15 cellular contexts compared by ENCODE assay signal in genomic region chr14:88941414-88941813, GRCh38.
DNase-seq lines count a peak whose midpoint lies in the region; FAIRE-seq and TF ChIP-seq lines count a peak whose summit lies in the region.
"Had no signal": no experiment of that assay in that cellular context is flagged by ENCODE, and none has a peak within 500 bp of the region (broad histone marks: within the 10 kb centered on the region; RNA-seq: fewer than 3 reads in every experiment).

No MANE protein-coding gene starts in this region.

- intact Hi-C loops in mammary epithelial cell (cut with micrococcal nuclease) (no loop called here), breast epithelium (cut with DNase I; ENCODE audit: low total_unique reads) (no loop called here)

- CTCF ChIA-PET in mammary epithelial cell (lab: Charles Lee; ENCODE audit: low non-redundant PET): no interaction called here

- H3K27me3 ChIP-seq in mammary epithelial cell (ENCODE audit: insufficient read depth, low read length): peaks cover 2% of the 10 kb centered on the region
- no peaks in the 10 kb centered on the region for H3K27me3 ChIP-seq in breast epithelium
- H3K27me3 ChIP-seq: BLaER1 treated with 17β-estradiol and CSF1 and Interleukin-3, amounts not matched to agents 10 nM and 100 nM had no signal

- H4K20me1 ChIP-seq in mammary epithelial cell (ENCODE audit: insufficient read depth, low read length): no peaks in the 10 kb centered on the region
- H4K20me1 ChIP-seq: BLaER1 treated with 17β-estradiol and CSF1 and Interleukin-3, amounts not matched to agents 10 nM and 100 nM had no signal

- H3K27ac ChIP-seq in mammary epithelial cell (ENCODE audit: insufficient read depth, low read depth, low read length) (no peak overlapping the region), breast epithelium (no peak overlapping the region)
- H3K27ac ChIP-seq: BLaER1 treated with 17β-estradiol and CSF1 and Interleukin-3, amounts not matched to agents 10 nM and 100 nM had no signal

- dilution Hi-C loops in mammary epithelial cell (cut with HindIII; ENCODE audit: low sequenced_read_pairs): no loop called here

- no peaks in the 10 kb centered on the region for H3K36me3 ChIP-seq in mammary epithelial cell (ENCODE audit: insufficient read depth, low read length)
- H3K36me3 ChIP-seq in breast epithelium: no peaks in the 10 kb centered on the region
- H3K36me3 ChIP-seq: BLaER1 treated with 17β-estradiol and CSF1 and Interleukin-3, amounts not matched to agents 10 nM and 100 nM had no signal

- TF ChIP-seq POLR2A in breast epithelium (IDR thresholded peaks at IDR 0.05): no peak

- no peaks in the 10 kb centered on the region for H3K79me2 ChIP-seq in mammary epithelial cell (ENCODE audit: insufficient read depth, low read length)

- FAIRE-seq in urothelium cell line (lab: Jason Lieb, UNC): no peak
- FAIRE-seq: H54 had no signal

- TF ChIP-seq CTCF in mammary epithelial cell (conservative IDR thresholded peaks at IDR 0.05 in 1 of 2, IDR thresholded peaks at IDR 0.05 in 1 of 2; ENCODE audit: extremely low read depth in 1 of 2, insufficient read depth in 1 of 2, low read depth in 1 of 2, low read length in 2 of 2) (no peak), breast epithelium (IDR thresholded peaks at IDR 0.05) (no peak), epithelial cell of esophagus (IDR thresholded peaks at IDR 0.05; ENCODE audit: insufficient read depth, low read depth, low read length, missing control alignments) (no peak)

- H3K4me2 ChIP-seq in mammary epithelial cell (ENCODE audit: insufficient read depth, low read depth, low read length): no peak overlapping the region
- H3K4me2 ChIP-seq: GM23338 had no signal

- in situ Hi-C loops in mammary epithelial cell (cut with MboI; ENCODE audit: low sequenced_read_pairs in 2 of 2): no loop called here

- no peaks in the 10 kb centered on the region for H3K9me3 ChIP-seq in mammary epithelial cell (replicated peaks; ENCODE audit: insufficient read depth, low read length)
- peaks cover 3 to 4% of the 10 kb centered on the region in 2 donors for H3K9me3 ChIP-seq in breast epithelium
- H3K9me3 ChIP-seq: BLaER1 treated with 17β-estradiol and CSF1 and Interleukin-3, amounts not matched to agents 10 nM and 100 nM had no signal

- no TSS peak for BruUV-seq in mammary epithelial cell (replicated peaks; lab: Mats Ljungman, UMichigan)

- no peaks in the 10 kb centered on the region for H3K4me1 ChIP-seq in mammary epithelial cell (ENCODE audit: insufficient read depth, low read length)
- H3K4me1 ChIP-seq in breast epithelium: no peaks in the 10 kb centered on the region

- DNase-seq in mammary epithelial cell (peak; percentile 22), breast epithelium (ENCODE audit: low spot score in 2 of 2) (no peak), NCI-H69 (lab: John Stamatoyannopoulos, UW) (peak; percentile 16), epithelial cell of esophagus (ENCODE audit: low read depth) (peak; percentile 10), urothelium cell line (ENCODE audit: low spot score) (no peak), activated T-cell treated with anti-CD3 and anti-CD28 coated beads for 4 hours (no peak)
- no peak for DNase-seq in effector CD8-positive, alpha-beta T cell (lab: John Stamatoyannopoulos, UW)
- DNase-seq: CD8-positive, alpha-beta memory T cell; COR-L47; DMS79 treated with DMSO at 0.1 percent for 48 hours; GF-D8; HCEC 1CT had no signal

- no peak overlapping the region for H2AFZ ChIP-seq in mammary epithelial cell (ENCODE audit: low read depth, low read length)
- H2AFZ ChIP-seq: GM23338 had no signal

- no peak overlapping the region for H3K4me3 ChIP-seq in mammary epithelial cell (replicated peaks in 1 of 3; ENCODE audit: insufficient read depth in 1 of 3, low read depth in 2 of 3, low read length in 3 of 3)
- no peak overlapping the region for H3K4me3 ChIP-seq in breast epithelium
- no peak overlapping the region for H3K4me3 ChIP-seq in epithelial cell of esophagus (ENCODE audit: low read length)
- H3K4me3 ChIP-seq: BLaER1 treated with 17β-estradiol and CSF1 and Interleukin-3, amounts not matched to agents 10 nM and 100 nM; GM23338 had no signal

- no peak overlapping the region for H3K9ac ChIP-seq in mammary epithelial cell (ENCODE audit: insufficient read depth, low read length)
- H3K9ac ChIP-seq: BLaER1 treated with 17β-estradiol and CSF1 and Interleukin-3, amounts not matched to agents 10 nM and 100 nM had no signal

Comparison
In these comparisons a context has a peak if more than half of its experiments do, and no peak if none do; other contexts are left out.
1. DNase-seq: peak in mammary epithelial cell (single experiment), NCI-H69 (single experiment) and epithelial cell of esophagus (single experiment); none in breast epithelium (0 of 2), urothelium cell line (single experiment), activated T-cell treated with anti-CD3 and anti-CD28 coated beads for 4 hours (single experiment) and effector CD8-positive, alpha-beta T cell (single experiment).